8 cellular contexts compared by ENCODE assay signal in genomic region chr1:204207136-204207616, GRCh38. TPM values are rescaled to one million over a fixed set of nuclear protein-coding genes. Genes with fewer than 3 reads are reported as not detected.
A peak's percentile ranks its signal among the peaks of the same experiment; 100 is the strongest.
DNase-seq lines count a peak whose midpoint lies in the region; ATAC-seq and TF ChIP-seq lines count a peak whose summit lies in the region.

No MANE protein-coding gene starts in this region.

- H3K36me3 ChIP-seq in Panc1 (ENCODE audit: control insufficient read depth, insufficient read depth, low read length) (no peaks in the 10 kb centered on the region), testis (ENCODE audit: low read depth, missing control alignments) (no peaks in the 10 kb centered on the region)

- CTCF ChIA-PET in Panc1 (lab: Charles Lee), result interaction anchor here (0.6 to 2.1 kb wide), 7 partner anchors 9 to 191 kb away, joined by 3 to 8 read pairs (median 4); no protein-coding TSS in a partner anchor

- in situ Hi-C loops in Panc1 (cut with HindIII; ENCODE audit: low pct_unique_long_range_greater_than_20kb, low sequenced_read_pairs), result no loop called here

- POLR2A ChIA-PET in Panc1 (lab: Charles Lee), result no interaction called here

- intact Hi-C loops in Panc1 (cut with micrococcal nuclease; ENCODE audit: unreplicated experiment) (loop anchor here (1.0 to 5.0 kb wide), 2 partner anchors 45 to 345 kb away; partner anchors contain the start of gene SNRPE), testis (cut with DNase I; ENCODE audit: low total_unique reads) (no loop called here)

- no peaks in the 10 kb centered on the region for H3K9me3 ChIP-seq in Panc1 (ENCODE audit: control insufficient read depth, insufficient read depth, low read depth, low read length)
- no peaks in the 10 kb centered on the region for H3K9me3 ChIP-seq in testis

- H3K27me3 ChIP-seq in Panc1 (ENCODE audit: control insufficient read depth, insufficient read depth, low read length) (no peaks in the 10 kb centered on the region), testis (no peaks in the 10 kb centered on the region)

- ATAC-seq in HG03108 (IDR thresholded peaks at IDR 0.05; ENCODE audit: unreplicated experiment) (peak; percentile 63), Panc1 (peak; percentile 97), GM21447 (IDR thresholded peaks at IDR 0.05; ENCODE audit: unreplicated experiment) (no peak)

- peak; percentile 82 for DNase-seq in DMS53 (lab: John Stamatoyannopoulos, UW)
- DNase-seq in Panc1 (ENCODE audit: low read depth, low spot score), result peak; percentile 25
- peak; percentile 87 to 88 for DNase-seq in activated T-cell treated with anti-CD3 and anti-CD28 coated beads, Interleukin-2, amount 50 U/mL, for 48 hours
- DNase-seq in fibroblast of mammary gland (ENCODE audit: low read depth), result peak; percentile 18
- DNase-seq in occipital lobe (lab: John Stamatoyannopoulos, UW), result peak; percentile 23
- peak; percentile 75 for DNase-seq in testis

- 28 to 34% methylated on average over 13 of the region's 13 CpGs for WGBS in testis, 2 donors

- no TSS peak for BruUV-seq in Panc1 (replicated peaks; lab: Mats Ljungman, UMichigan)

- TF ChIP-seq CTCF in Panc1 (IDR thresholded peaks at IDR 0.05) (peak; percentile 97), fibroblast of mammary gland (conservative IDR thresholded peaks at IDR 0.05; ENCODE audit: control insufficient read depth, insufficient read depth, low read depth, low read length) (peak; percentile 86), testis (IDR thresholded peaks at IDR 0.05) (peak; percentile 46 to 89 (median 69))

- H3K4me3 ChIP-seq in Panc1 (ENCODE audit: low read depth in 2 of 2, low read length in 2 of 2), result no peak overlapping the region
- H3K4me3 ChIP-seq in fibroblast of mammary gland (ENCODE audit: control insufficient read depth, low read depth, low read length), result no peak overlapping the region
- H3K4me3 ChIP-seq in testis, result no peak overlapping the region

- no peaks in the 10 kb centered on the region for H3K4me1 ChIP-seq in Panc1 (ENCODE audit: control insufficient read depth, insufficient read depth, low read length)
- peaks cover 12% of the 10 kb centered on the region for H3K4me1 ChIP-seq in testis

- TF ChIP-seq POLR2A in testis (IDR thresholded peaks at IDR 0.05), result no peak

- H3K27ac ChIP-seq in Panc1 (ENCODE audit: low read length), result no peak overlapping the region
- H3K27ac ChIP-seq in testis, result no peak overlapping the region

RNA-seq across cellular contexts. Expression of gene GOLT1A, which starts 6.6 kb away (rescaled TPM):
- total RNA-seq in Panc1 (2021; ENCODE audit: unreplicated experiment), result 0.49 TPM
- 0.25 TPM for polyA plus RNA-seq in Panc1 (2012; ENCODE audit: insufficient read length)
- not detected for total RNA-seq in occipital lobe
- 1 to 10 TPM; 1.5 to 2.2 TPM for total RNA-seq in testis
- polyA plus RNA-seq in testis (ENCODE audit: insufficient read depth, low read depth, low replicate concordance), result 6.8 TPM

RNA-seq across cellular contexts. Expression of gene KISS1, which starts 10.9 kb away (rescaled TPM):
- not detected for total RNA-seq in Panc1 (2021; ENCODE audit: unreplicated experiment)
- polyA plus RNA-seq in Panc1 (2012; ENCODE audit: insufficient read length), result not detected
- total RNA-seq in occipital lobe, result not detected
- total RNA-seq in testis, result 1 to 10 TPM; 1.8 to 3.5 TPM
- 3.7 TPM for polyA plus RNA-seq in testis (ENCODE audit: insufficient read depth, low read depth, low replicate concordance)

RNA-seq across cellular contexts. Expression of gene REN, which starts 41.0 kb away (rescaled TPM):
- total RNA-seq in Panc1 (2021; ENCODE audit: unreplicated experiment) (not detected), occipital lobe (not detected), testis (not detected)
- polyA plus RNA-seq in Panc1 (2012; ENCODE audit: insufficient read length), result not detected
- polyA plus RNA-seq in testis (ENCODE audit: insufficient read depth, low read depth, low replicate concordance), result 2.2 TPM

RNA-seq across cellular contexts. Expression of gene ETNK2, which starts 55.3 kb away (rescaled TPM):
- total RNA-seq in Panc1 (2021; ENCODE audit: unreplicated experiment), result 6.7 TPM
- polyA plus RNA-seq in Panc1 (2012; ENCODE audit: insufficient read length), result 6.0 TPM
- total RNA-seq in occipital lobe, result 28.1 TPM
- total RNA-seq in testis, result 100 to 1,000 TPM; 116 to 227 TPM
- polyA plus RNA-seq in testis (ENCODE audit: insufficient read depth, low read depth, low replicate concordance), result 187 TPM

Comparison
In these comparisons a context has a peak if more than half of its experiments do, and no peak if none do; other contexts are left out.
1. DNase-seq: peak in every context shown above with its lines; median percentile 88 in activated T-cell treated with anti-CD3 and anti-CD28 coated beads, Interleukin-2, amount 50 U/mL, for 48 hours; 82 in DMS53; 75 in testis; 25 in Panc1; 23 in occipital lobe; 18 in fibroblast of mammary gland.